ENCODE assay signal across 24 cellular contexts in genomic region chr4:6848717-6849305, GRCh38.
A peak's percentile ranks its signal among the peaks of the same experiment; 100 is the strongest.
DNase-seq lines count a peak whose midpoint lies in the region; ATAC-seq and TF ChIP-seq lines count a peak whose summit lies in the region.
"Had no signal": no experiment of that assay in that cellular context is flagged by ENCODE, and none has a peak within 500 bp of the region (broad histone marks: within the 10 kb centered on the region; RNA-seq: fewer than 3 reads in every experiment).

No MANE protein-coding gene starts in this region.

- H3K4me3 Mint-ChIP-seq in GM23338, result no peak overlapping the region
- H3K4me3 Mint-ChIP-seq in neural progenitor cell, result no peak overlapping the region
- H3K4me3 Mint-ChIP-seq: activated CD4-positive, alpha-beta memory T cell treated with anti-CD3 and anti-CD28 coated beads, Interleukin-2, amount 10 ng/mL, durations not matched to agents 7 days and 5 days; activated naive CD8-positive, alpha-beta T cell treated with anti-CD3 and anti-CD28 coated beads, Interleukin-2, amount 10 ng/mL, durations not matched to agents 7 days and 5 days; dendritic cell treated with granulocyte-macrophage colony-stimulating factor and Interleukin-4, amounts not matched to agents 40 ng/mL and 50 ng/mL, for 4 days; stimulated activated memory B cell treated with anti-CD40 and anti-IgM and Interleukin-4, amounts not matched to agents 10 μg/mL and 1 μg/mL and 100 μg/mL, for 72 hours had no signal

- H3K4me1 Mint-ChIP-seq in GM23338, result peaks cover 58% of the 10 kb centered on the region
- peaks cover 25% of the 10 kb centered on the region for H3K4me1 Mint-ChIP-seq in neural progenitor cell

- H3K4me3 ChIP-seq in GM23338 (no peak overlapping the region), neural progenitor cell (no peak overlapping the region), PC-3 (ENCODE audit: low read length) (no peak overlapping the region)
- H3K4me3 ChIP-seq: esophagus squamous epithelium, GM12878, SK-N-MC, suprapubic skin had no signal

- H4K20me1 ChIP-seq in GM23338 (replicated peaks; ENCODE audit: insufficient read depth), result peaks cover 15% of the 10 kb centered on the region; the same call in 1 of the 2 replicates
- H4K20me1 ChIP-seq in neural progenitor cell (ENCODE audit: low read depth), result peaks cover 40% of the 10 kb centered on the region
- no peaks in the 10 kb centered on the region for H4K20me1 ChIP-seq in PC-3 (ENCODE audit: low read length)

- no peaks in the 10 kb centered on the region for H3K36me3 ChIP-seq in GM23338 (ENCODE audit: insufficient read depth)
- H3K36me3 ChIP-seq in neural progenitor cell, result no peaks in the 10 kb centered on the region
- peaks cover 24% of the 10 kb centered on the region for H3K36me3 ChIP-seq in PC-3 (ENCODE audit: low read depth, low read length)

- H3K9ac ChIP-seq in neural progenitor cell, result no peak overlapping the region
- no peak overlapping the region for H3K9ac ChIP-seq in PC-3 (ENCODE audit: low read length)

- no peak overlapping the region for H2AFZ ChIP-seq in GM23338
- H2AFZ ChIP-seq in neural progenitor cell (replicated peaks), result no peak overlapping the region
- H2AFZ ChIP-seq in PC-3 (ENCODE audit: low read length), result no peak overlapping the region

- H3K27ac Mint-ChIP-seq in GM23338 (peak overlapping the region; percentile 11; the same call in 1 of the 2 replicates), neural progenitor cell (no peak overlapping the region)
- H3K27ac Mint-ChIP-seq: activated CD4-positive, alpha-beta memory T cell treated with anti-CD3 and anti-CD28 coated beads, Interleukin-2, amount 10 ng/mL, durations not matched to agents 7 days and 5 days; activated naive CD8-positive, alpha-beta T cell treated with anti-CD3 and anti-CD28 coated beads, Interleukin-2, amount 10 ng/mL, durations not matched to agents 7 days and 5 days; dendritic cell treated with granulocyte-macrophage colony-stimulating factor and Interleukin-4, amounts not matched to agents 40 ng/mL and 50 ng/mL, for 4 days; progenitor cell of endocrine pancreas; stimulated activated memory B cell treated with anti-CD40 and anti-IgM and Interleukin-4, amounts not matched to agents 10 μg/mL and 1 μg/mL and 100 μg/mL, for 72 hours had no signal

- H3K4me1 ChIP-seq in GM23338 (ENCODE audit: insufficient read depth) (peaks cover 53% of the 10 kb centered on the region), neural progenitor cell (peaks cover 39% of the 10 kb centered on the region), PC-3 (ENCODE audit: insufficient read depth, low read length) (no peaks in the 10 kb centered on the region)
- H3K4me1 ChIP-seq: esophagus squamous epithelium, suprapubic skin had no signal

- POLR2A ChIA-PET in PC-3 (lab: Charles Lee; ENCODE audit: unreplicated experiment), result no interaction called here

- H3K9me3 Mint-ChIP-seq in GM23338, result peaks cover 12% of the 10 kb centered on the region; the same call in 1 of the 3 replicates
- peaks cover 6% of the 10 kb centered on the region for H3K9me3 Mint-ChIP-seq in neural progenitor cell

- H3F3A ChIP-seq in GM23338 (replicated peaks; ENCODE audit: low read depth), result no peaks in the 10 kb centered on the region
- peaks cover 26% of the 10 kb centered on the region for H3F3A ChIP-seq in neural progenitor cell (ENCODE audit: low read depth)
- H3F3A ChIP-seq in PC-3 (ENCODE audit: low read length, unreplicated experiment), result no peaks in the 10 kb centered on the region

- H3K9me3 ChIP-seq in neural progenitor cell (ENCODE audit: low read depth) (no peaks in the 10 kb centered on the region), PC-3 (ENCODE audit: low read length) (no peaks in the 10 kb centered on the region)
- H3K9me3 ChIP-seq: esophagus squamous epithelium, suprapubic skin had no signal

- TF ChIP-seq CTCF in GM23338 (conservative IDR thresholded peaks at IDR 0.05; ENCODE audit: low read depth in 2 of 2) (no peak), neural progenitor cell (IDR thresholded peaks at IDR 0.05) (no peak), PC-3 (conservative IDR thresholded peaks at IDR 0.05; ENCODE audit: low read depth, low read length) (no peak)

- peaks cover 55% of the 10 kb centered on the region for H3K36me3 Mint-ChIP-seq in GM23338 (ENCODE audit: low read depth)
- H3K36me3 Mint-ChIP-seq in neural progenitor cell, result peaks cover 51% of the 10 kb centered on the region

- H3K9me2 ChIP-seq in GM23338 (ENCODE audit: insufficient read depth) (no peaks in the 10 kb centered on the region), PC-3 (replicated peaks; ENCODE audit: low read length) (no peaks in the 10 kb centered on the region)

- H3K27me3 ChIP-seq in GM23338 (ENCODE audit: insufficient read depth) (no peaks in the 10 kb centered on the region), neural progenitor cell (no peaks in the 10 kb centered on the region), PC-3 (ENCODE audit: low read length) (no peaks in the 10 kb centered on the region)
- H3K27me3 ChIP-seq: esophagus squamous epithelium, suprapubic skin had no signal

- intact Hi-C loops in PC-3 (cut with micrococcal nuclease), result no loop called here

- CTCF ChIA-PET in PC-3 (lab: Charles Lee), result no interaction called here

- BruUV-seq in PC-3 (replicated peaks; lab: Mats Ljungman, UMichigan), result no TSS peak

- H3K79me2 ChIP-seq in GM23338 (replicated peaks; ENCODE audit: insufficient read depth) (peaks cover 34% of the 10 kb centered on the region), neural progenitor cell (ENCODE audit: low read depth) (peaks cover 73% of the 10 kb centered on the region), PC-3 (ENCODE audit: low read length) (no peaks in the 10 kb centered on the region; the same call in 1 of the 2 replicates)

- DNase-seq in GM23338 (ENCODE audit: low spot score) (no peak), NCI-H524 treated with DMSO at 0.1 percent for 48 hours (lab: John Stamatoyannopoulos, UW) (peak; percentile 76), neural progenitor cell (ENCODE audit: low spot score) (peak; percentile 3), PC-3 (no peak), NCI-H345 (lab: John Stamatoyannopoulos, UW) (no peak)
- no peak for DNase-seq in stimulated activated naive CD8-positive, alpha-beta T cell treated with anti-CD3 and anti-CD28 coated beads, Interleukin-15, Interleukin-2, amounts not matched to agents 100 U/mL and 50 U/mL, for 24 hours
- DNase-seq: activated CD4-positive, alpha-beta memory T cell treated with anti-CD3 and anti-CD28 coated beads, Interleukin-2, amount 10 ng/mL, durations not matched to agents 7 days and 5 days; activated CD4-positive, alpha-beta T cell treated with anti-CD3 and anti-CD28 coated beads for 1 hour; activated effector memory CD4-positive, alpha-beta T cell treated with Interleukin-2 at 50 U/mL for 16 hours; activated naive CD8-positive, alpha-beta T cell treated with anti-CD3 and anti-CD28 coated beads, Interleukin-2, amount 10 ng/mL, durations not matched to agents 7 days and 5 days; C1 segment of cervical spinal cord; central memory CD4-positive, alpha-beta T cell; esophagus squamous epithelium; GOT3; kidney; NCI-H1694; stimulated activated CD4-positive, alpha-beta T cell treated with anti-CD3 and anti-CD28 coated beads, Interleukin-4, amount 100 ng/mL, for 4 hours had no signal

- ATAC-seq in GM23338 (peak; percentile 69), esophagus mucosa (peak; percentile 28), PC-3 (no peak)
- ATAC-seq in stimulated activated naive CD8-positive, alpha-beta T cell treated with anti-CD3 and anti-CD28 coated beads, Interleukin-15, Interleukin-2, amounts not matched to agents 100 U/mL and 50 U/mL, for 24 hours, result no peak
- ATAC-seq: GM12878; stimulated activated memory B cell treated with anti-CD40 and anti-IgM and Interleukin-4, amounts not matched to agents 10 μg/mL and 1 μg/mL and 100 μg/mL, for 72 hours had no signal

- peak overlapping the region; percentile 8 for H3K4me2 ChIP-seq in GM23338
- no peak overlapping the region for H3K4me2 ChIP-seq in neural progenitor cell
- no peak overlapping the region for H3K4me2 ChIP-seq in PC-3 (ENCODE audit: low read length)

- peaks cover 8% of the 10 kb centered on the region for H3K27me3 Mint-ChIP-seq in GM23338 (ENCODE audit: insufficient read depth, low read depth, poor library complexity)
- H3K27me3 Mint-ChIP-seq in neural progenitor cell (ENCODE audit: insufficient read depth, low read depth), result no peaks in the 10 kb centered on the region
- H3K27me3 Mint-ChIP-seq: activated CD4-positive, alpha-beta memory T cell treated with anti-CD3 and anti-CD28 coated beads, Interleukin-2, amount 10 ng/mL, durations not matched to agents 7 days and 5 days; activated naive CD8-positive, alpha-beta T cell treated with anti-CD3 and anti-CD28 coated beads, Interleukin-2, amount 10 ng/mL, durations not matched to agents 7 days and 5 days; dendritic cell treated with granulocyte-macrophage colony-stimulating factor and Interleukin-4, amounts not matched to agents 40 ng/mL and 50 ng/mL, for 4 days; progenitor cell of endocrine pancreas; stimulated activated memory B cell treated with anti-CD40 and anti-IgM and Interleukin-4, amounts not matched to agents 10 μg/mL and 1 μg/mL and 100 μg/mL, for 72 hours had no signal

- no peak overlapping the region for H3K27ac ChIP-seq in GM23338 (ENCODE audit: low read depth)
- no peak overlapping the region for H3K27ac ChIP-seq in neural progenitor cell
- no peak overlapping the region for H3K27ac ChIP-seq in PC-3 (ENCODE audit: low read length)
- H3K27ac ChIP-seq: esophagus squamous epithelium, SK-N-MC, suprapubic skin had no signal

TF ChIP-seq in GM23338, 12 proteins besides CTCF, POLR2A, EP300 and RAD21 (continues in another document):
- TF ChIP-seq EZH2phosphoT487 (IDR thresholded peaks at IDR 0.05; ENCODE audit: unreplicated experiment) (no peak), STAT1 (IDR thresholded peaks at IDR 0.05; ENCODE audit: unreplicated experiment) (no peak), JUNB (IDR thresholded peaks at IDR 0.05; ENCODE audit: unreplicated experiment) (no peak), NANOG (IDR thresholded peaks at IDR 0.05; ENCODE audit: borderline replicate concordance) (no peak)

Comparison
In these comparisons a context has a peak if more than half of its experiments do, and no peak if none do; other contexts are left out.
1. ATAC-seq: peak in GM23338 (single experiment) and esophagus mucosa (single experiment); none in PC-3 (single experiment) and stimulated activated naive CD8-positive, alpha-beta T cell treated with anti-CD3 and anti-CD28 coated beads, Interleukin-15, Interleukin-2, amounts not matched to agents 100 U/mL and 50 U/mL, for 24 hours (single experiment).
2. DNase-seq: peak in NCI-H524 treated with DMSO at 0.1 percent for 48 hours (single experiment) and neural progenitor cell (single experiment); none in GM23338 (single experiment), PC-3 (single experiment), stimulated activated naive CD8-positive, alpha-beta T cell treated with anti-CD3 and anti-CD28 coated beads, Interleukin-15, Interleukin-2, amounts not matched to agents 100 U/mL and 50 U/mL, for 24 hours (single experiment) and NCI-H345 (single experiment).